ENCODE assay signal across 30 cellular contexts in the genomic region with DNA sequence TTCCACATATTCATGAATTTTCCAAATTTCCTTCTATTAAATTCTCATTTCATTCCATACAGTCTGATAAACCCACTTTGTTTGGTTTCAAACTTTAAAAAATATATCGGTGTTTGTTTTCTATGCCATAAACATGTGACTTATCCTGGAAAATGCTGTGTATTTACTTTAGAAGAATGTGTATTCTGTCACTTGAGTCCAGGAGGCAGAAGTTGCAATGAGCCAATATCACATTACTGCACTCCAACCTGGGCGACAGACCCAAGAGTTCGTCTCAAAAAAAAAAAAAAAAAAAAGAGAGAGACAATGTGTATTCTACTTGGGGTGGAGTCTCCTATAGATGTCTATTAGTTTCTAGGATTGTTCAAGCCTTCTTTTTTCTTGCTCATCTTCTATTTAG.
"Had no signal": no experiment of that assay in that cellular context is flagged by ENCODE, and none has a peak within 500 bp of the region (broad histone marks: within the 10 kb centered on the region; RNA-seq: fewer than 3 reads in every experiment).

No MANE protein-coding gene starts in this region.

- H3K4me3 ChIP-seq: ascending aorta, breast epithelium, cardiac muscle cell, colonic mucosa, esophagus squamous epithelium, gastroesophageal sphincter had no signal

- H3K27ac Mint-ChIP-seq: activated B cell treated with CpG ODN at 0.5 μM for 24 hours; activated CD8-positive, alpha-beta T cell treated with anti-CD3 and anti-CD28 coated beads for 36 hours; activated naive CD4-positive, alpha-beta T cell treated with anti-CD3 and anti-CD28 coated beads for 36 hours; activated naive CD4-positive, alpha-beta T cell treated with anti-CD3 and anti-CD28 coated beads, Interleukin-2, amount 50 U/mL, for 24 hours; activated naive CD8-positive, alpha-beta T cell treated with anti-CD3 and anti-CD28 coated beads, Interleukin-2, amount 10 ng/mL, durations not matched to agents 7 days and 5 days; activated T-helper 17 cell treated with anti-CD3 and anti-CD28 coated beads, Interleukin-2, amount 50 U/mL, for 72 hours; brain; T-helper 2 cell treated with Interferon-gamma antibody and Interleukin-4, amounts not matched to agents 5 μg/mL and 100 μg/mL, for 36 hours had no signal

- DNase-seq: activated B cell treated with CpG ODN at 0.5 μM for 24 hours; activated CD4-positive, alpha-beta T cell treated with anti-CD3 and anti-CD28 coated beads for 48 hours; activated CD4-positive, alpha-beta T cell treated with anti-CD3 and anti-CD28 coated beads, Interleukin-2, amount 50 U/mL, for 1 hour; activated CD4-positive, alpha-beta T cell treated with anti-CD3 and anti-CD28 coated beads, Interleukin-2, amount 50 U/mL, for 48 hours; activated CD8-positive, alpha-beta memory T cell treated with anti-CD3 and anti-CD28 coated beads for 24 hours; activated CD8-positive, alpha-beta T cell treated with anti-CD3 and anti-CD28 coated beads for 36 hours; activated effector memory CD4-positive, alpha-beta T cell treated with anti-CD3 and anti-CD28 coated beads, Interleukin-2, amount 50 U/mL, for 16 hours; activated naive CD4-positive, alpha-beta T cell treated with anti-CD3 and anti-CD28 coated beads for 36 hours; activated naive CD8-positive, alpha-beta T cell treated with anti-CD3 and anti-CD28 coated beads, Interleukin-2, amount 10 ng/mL, durations not matched to agents 7 days and 5 days; activated T-cell treated with anti-CD3 and anti-CD28 coated beads, Interleukin-2, amount 50 U/mL, for 4 hours; central memory CD4-positive, alpha-beta T cell; cerebellar nuclear complex; colonic mucosa; effector CD8-positive, alpha-beta T cell; esophagus squamous epithelium; foreskin melanocyte; head of caudate nucleus; hippocampal formation; T1000; WERI-Rb-1 had no signal

- FAIRE-seq: endothelial cell of umbilical vein had no signal

- H3K9me3 ChIP-seq: ascending aorta, breast epithelium, colonic mucosa, esophagus squamous epithelium, gastroesophageal sphincter had no signal

- H3K27me3 Mint-ChIP-seq: activated B cell treated with CpG ODN at 0.5 μM for 24 hours; activated CD8-positive, alpha-beta T cell treated with anti-CD3 and anti-CD28 coated beads for 36 hours; activated naive CD4-positive, alpha-beta T cell treated with anti-CD3 and anti-CD28 coated beads, Interleukin-2, amount 50 U/mL, for 24 hours; activated naive CD8-positive, alpha-beta T cell treated with anti-CD3 and anti-CD28 coated beads, Interleukin-2, amount 10 ng/mL, durations not matched to agents 7 days and 5 days; activated T-helper 17 cell treated with anti-CD3 and anti-CD28 coated beads, Interleukin-2, amount 50 U/mL, for 72 hours; brain had no signal

- H3K27ac ChIP-seq: ascending aorta, breast epithelium, cardiac muscle cell, colonic mucosa, epithelial cell of prostate, esophagus squamous epithelium, gastroesophageal sphincter, WERI-Rb-1 had no signal

- H3K4me1 ChIP-seq: ascending aorta, breast epithelium, colonic mucosa, esophagus squamous epithelium had no signal

- H3K36me3 ChIP-seq: breast epithelium, cardiac muscle cell, colonic mucosa had no signal

- H3K4me3 Mint-ChIP-seq: activated B cell treated with CpG ODN at 0.5 μM for 24 hours; activated CD8-positive, alpha-beta T cell treated with anti-CD3 and anti-CD28 coated beads for 36 hours; activated naive CD4-positive, alpha-beta T cell treated with anti-CD3 and anti-CD28 coated beads for 36 hours; activated naive CD4-positive, alpha-beta T cell treated with anti-CD3 and anti-CD28 coated beads, Interleukin-2, amount 50 U/mL, for 24 hours; activated naive CD8-positive, alpha-beta T cell treated with anti-CD3 and anti-CD28 coated beads, Interleukin-2, amount 10 ng/mL, durations not matched to agents 7 days and 5 days; activated T-cell treated with anti-CD3 and anti-CD28 coated beads, Interleukin-2, amount 50 U/mL, for 4 hours; activated T-helper 17 cell treated with anti-CD3 and anti-CD28 coated beads, Interleukin-2, amount 50 U/mL, for 72 hours; brain; T-helper 2 cell treated with Interferon-gamma antibody and Interleukin-4, amounts not matched to agents 5 μg/mL and 100 μg/mL, for 36 hours had no signal

- H3K9me3 Mint-ChIP-seq: activated B cell treated with CpG ODN at 0.5 μM for 24 hours; activated T-cell treated with anti-CD3 and anti-CD28 coated beads, Interleukin-2, amount 50 U/mL, for 4 hours; T-helper 2 cell treated with Interferon-gamma antibody and Interleukin-4, amounts not matched to agents 5 μg/mL and 100 μg/mL, for 36 hours had no signal

- H3K27me3 ChIP-seq: ascending aorta, breast epithelium, cardiac muscle cell, colonic mucosa, esophagus squamous epithelium, gastroesophageal sphincter had no signal
